In the genomic region with DNA sequence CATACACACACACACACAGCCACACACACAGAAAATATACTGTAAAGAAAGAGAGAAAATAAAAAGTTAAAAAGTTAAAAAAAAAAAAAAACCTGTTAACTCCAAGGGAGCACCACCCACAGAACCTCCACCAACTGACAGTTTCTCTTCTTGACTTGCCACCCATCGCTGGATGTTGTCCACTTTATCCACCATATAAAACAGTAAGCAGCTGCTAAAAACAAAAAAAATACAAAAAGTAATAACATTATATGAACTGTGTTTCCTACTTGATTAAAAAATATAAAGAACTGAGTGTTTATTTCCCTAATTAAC, we compare ENCODE assay signal across 8 cellular contexts. TPM values are rescaled to one million over a fixed set of nuclear protein-coding genes. Genes with fewer than 3 reads are reported as not detected.
DNase-seq lines count a peak whose midpoint lies in the region; ATAC-seq and TF ChIP-seq lines count a peak whose summit lies in the region.

No MANE protein-coding gene starts in this region.

- H3K27ac Mint-ChIP-seq in chondrocyte (ENCODE audit: unreplicated experiment) = peak overlapping the region; percentile 85
- peak overlapping the region; percentile 93 to 96 for H3K27ac Mint-ChIP-seq in natural killer cell

- H3K9ac ChIP-seq in KMS-11 = no peak overlapping the region

- no peaks in the 10 kb centered on the region for H3K9me3 Mint-ChIP-seq in chondrocyte (ENCODE audit: low read depth)
- H3K9me3 Mint-ChIP-seq in natural killer cell = no peaks in the 10 kb centered on the region

- intact Hi-C loops in natural killer cell (cut with micrococcal nuclease) = loop anchor here (2.0 kb wide), 1 partner anchor 60 kb away; the partner anchor contains the start of gene CYSTM1

- H3K4me1 ChIP-seq in KMS-11 (ENCODE audit: low read depth, poor library complexity, severe bottlenecking) = peaks cover 38% of the 10 kb centered on the region

- H3K27me3 Mint-ChIP-seq in chondrocyte (ENCODE audit: low read depth) = peaks cover 8% of the 10 kb centered on the region
- H3K27me3 Mint-ChIP-seq in natural killer cell (ENCODE audit: low read depth in 2 of 2) = peaks cover 12 to 16% of the 10 kb centered on the region in 2 donors

- H3K36me3 Mint-ChIP-seq in chondrocyte (ENCODE audit: low read depth) (no peaks in the 10 kb centered on the region), natural killer cell (no peaks in the 10 kb centered on the region)

- H3K4me2 ChIP-seq in KMS-11 = peak overlapping the region; percentile 55; the same call in 1 of the 2 replicates

- H3K27me3 ChIP-seq in KMS-11 (ENCODE audit: insufficient read depth, low read depth) = no peaks in the 10 kb centered on the region

- H3K4me1 Mint-ChIP-seq in chondrocyte (ENCODE audit: low read depth) (peaks cover 55% of the 10 kb centered on the region), natural killer cell (peaks cover 38 to 54% of the 10 kb centered on the region in 2 donors)

- DNase-seq in AG09309 (ENCODE audit: low read depth) = no peak
- DNase-seq in chondrocyte (ENCODE audit: low spot score) = no peak
- no peak for DNase-seq in natural killer cell
- no peak for DNase-seq in NCI-H510A treated with DMSO at 0.1 percent for 48 hours (lab: John Stamatoyannopoulos, UW)
- DNase-seq in NCI-H2171 treated with DMSO at 0.1 percent for 48 hours (lab: John Stamatoyannopoulos, UW) = no peak

- TF ChIP-seq CTCF in AG09309 (IDR thresholded peaks at IDR 0.05; ENCODE audit: control insufficient read depth, insufficient read depth, low read depth, low read length, missing control alignments) (no peak), KMS-11 (conservative IDR thresholded peaks at IDR 0.05; ENCODE audit: low read depth, low read length) (no peak), chondrocyte (IDR thresholded peaks at IDR 0.05) (no peak), natural killer cell (IDR thresholded peaks at IDR 0.05) (no peak)

- peaks cover 38% of the 10 kb centered on the region for H3K79me2 ChIP-seq in KMS-11 (ENCODE audit: insufficient read depth, low read depth)

- no peaks in the 10 kb centered on the region for H3K36me3 ChIP-seq in KMS-11 (ENCODE audit: insufficient read depth)

- H4K20me1 ChIP-seq in KMS-11 (ENCODE audit: insufficient read depth) = no peaks in the 10 kb centered on the region

- H3K4me3 ChIP-seq in AG09309 (ENCODE audit: control insufficient read depth, low read depth, low read length) (peak overlapping the region; percentile 50), KMS-11 (IDR thresholded peaks at IDR 0.05; ENCODE audit: insufficient read depth, low read depth, low read length) (no peak overlapping the region)

- ATAC-seq in natural killer cell (no peak), HG03442 (IDR thresholded peaks at IDR 0.05; ENCODE audit: unreplicated experiment) (no peak), GM19023 (IDR thresholded peaks at IDR 0.05; ENCODE audit: unreplicated experiment) (no peak)

- H3K4me3 Mint-ChIP-seq in chondrocyte (ENCODE audit: unreplicated experiment) (peak overlapping the region; percentile 78), natural killer cell (peak overlapping the region; percentile 93)

- no peak overlapping the region for H2AFZ ChIP-seq in KMS-11 (ENCODE audit: low read depth)

- no peak overlapping the region for H3K27ac ChIP-seq in KMS-11

RNA-seq across cellular contexts. Expression of gene PURA, which starts 1.2 kb away (rescaled TPM):
- total RNA-seq in chondrocyte = 13.3 to 18.1 TPM (median 16.7 TPM) in 3 replicates
- 10 to 100 TPM in 1 of 3 donors, 1 to 10 TPM in 2; 8.1 to 12.0 (median 9.8) TPM for total RNA-seq in natural killer cell

RNA-seq across cellular contexts. Expression of gene IGIP, which starts 10.6 kb away (rescaled TPM):
- 5.9 to 7.5 TPM (median 6.9 TPM) in 3 replicates for total RNA-seq in chondrocyte
- 1 to 10 TPM; 2.2 to 4.0 (median 4.0) TPM for total RNA-seq in natural killer cell

RNA-seq across cellular contexts. Expression of gene CYSTM1, which starts 59.8 kb away (rescaled TPM):
- total RNA-seq in chondrocyte (11.4 to 24.9 TPM (median 23.3 TPM) in 3 replicates), natural killer cell (1 to 10 TPM; 3.9 to 4.9 (median 4.2) TPM)
